In genomic region chr5:56211298-56211865, GRCh38 we compare ENCODE assay signal across 1 cellular context.
TF ChIP-seq lines count a peak whose summit lies in the region.

No MANE protein-coding gene starts in this region.

TF ChIP-seq in HCT116, 20 proteins besides CTCF, POLR2A, EP300 and RAD21 (continued from another document):
- TF ChIP-seq, protein P1, sequence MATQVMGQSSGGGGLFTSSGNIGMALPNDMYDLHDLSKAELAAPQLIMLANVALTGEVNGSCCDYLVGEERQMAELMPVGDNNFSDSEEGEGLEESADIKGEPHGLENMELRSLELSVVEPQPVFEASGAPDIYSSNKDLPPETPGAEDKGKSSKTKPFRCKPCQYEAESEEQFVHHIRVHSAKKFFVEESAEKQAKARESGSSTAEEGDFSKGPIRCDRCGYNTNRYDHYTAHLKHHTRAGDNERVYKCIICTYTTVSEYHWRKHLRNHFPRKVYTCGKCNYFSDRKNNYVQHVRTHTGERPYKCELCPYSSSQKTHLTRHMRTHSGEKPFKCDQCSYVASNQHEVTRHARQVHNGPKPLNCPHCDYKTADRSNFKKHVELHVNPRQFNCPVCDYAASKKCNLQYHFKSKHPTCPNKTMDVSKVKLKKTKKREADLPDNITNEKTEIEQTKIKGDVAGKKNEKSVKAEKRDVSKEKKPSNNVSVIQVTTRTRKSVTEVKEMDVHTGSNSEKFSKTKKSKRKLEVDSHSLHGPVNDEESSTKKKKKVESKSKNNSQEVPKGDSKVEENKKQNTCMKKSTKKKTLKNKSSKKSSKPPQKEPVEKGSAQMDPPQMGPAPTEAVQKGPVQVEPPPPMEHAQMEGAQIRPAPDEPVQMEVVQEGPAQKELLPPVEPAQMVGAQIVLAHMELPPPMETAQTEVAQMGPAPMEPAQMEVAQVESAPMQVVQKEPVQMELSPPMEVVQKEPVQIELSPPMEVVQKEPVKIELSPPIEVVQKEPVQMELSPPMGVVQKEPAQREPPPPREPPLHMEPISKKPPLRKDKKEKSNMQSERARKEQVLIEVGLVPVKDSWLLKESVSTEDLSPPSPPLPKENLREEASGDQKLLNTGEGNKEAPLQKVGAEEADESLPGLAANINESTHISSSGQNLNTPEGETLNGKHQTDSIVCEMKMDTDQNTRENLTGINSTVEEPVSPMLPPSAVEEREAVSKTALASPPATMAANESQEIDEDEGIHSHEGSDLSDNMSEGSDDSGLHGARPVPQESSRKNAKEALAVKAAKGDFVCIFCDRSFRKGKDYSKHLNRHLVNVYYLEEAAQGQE (IDR thresholded peaks at IDR 0.05; ENCODE audit: low read depth): no peak
- peak; percentile 66 for TF ChIP-seq FOSL1 (IDR thresholded peaks at IDR 0.05; ENCODE audit: low read depth)
- peak; percentile 61; the same call in 1 of the 2 replicates for TF ChIP-seq CBX3 (IDR thresholded peaks at IDR 0.05; ENCODE audit: low read depth)
- no peak for TF ChIP-seq ZNF274 (IDR thresholded peaks at IDR 0.05; ENCODE audit: low read depth, low read length)
- no peak for TF ChIP-seq EGR1 (IDR thresholded peaks at IDR 0.05; ENCODE audit: low read depth)
- peak; percentile 88 for TF ChIP-seq SP1 (IDR thresholded peaks at IDR 0.05; ENCODE audit: low read depth)
- no peak for TF ChIP-seq ATF3 (IDR thresholded peaks at IDR 0.05)
- TF ChIP-seq ELF1 (IDR thresholded peaks at IDR 0.05; ENCODE audit: borderline replicate concordance, low read depth): no peak
- TF ChIP-seq, protein P2, sequence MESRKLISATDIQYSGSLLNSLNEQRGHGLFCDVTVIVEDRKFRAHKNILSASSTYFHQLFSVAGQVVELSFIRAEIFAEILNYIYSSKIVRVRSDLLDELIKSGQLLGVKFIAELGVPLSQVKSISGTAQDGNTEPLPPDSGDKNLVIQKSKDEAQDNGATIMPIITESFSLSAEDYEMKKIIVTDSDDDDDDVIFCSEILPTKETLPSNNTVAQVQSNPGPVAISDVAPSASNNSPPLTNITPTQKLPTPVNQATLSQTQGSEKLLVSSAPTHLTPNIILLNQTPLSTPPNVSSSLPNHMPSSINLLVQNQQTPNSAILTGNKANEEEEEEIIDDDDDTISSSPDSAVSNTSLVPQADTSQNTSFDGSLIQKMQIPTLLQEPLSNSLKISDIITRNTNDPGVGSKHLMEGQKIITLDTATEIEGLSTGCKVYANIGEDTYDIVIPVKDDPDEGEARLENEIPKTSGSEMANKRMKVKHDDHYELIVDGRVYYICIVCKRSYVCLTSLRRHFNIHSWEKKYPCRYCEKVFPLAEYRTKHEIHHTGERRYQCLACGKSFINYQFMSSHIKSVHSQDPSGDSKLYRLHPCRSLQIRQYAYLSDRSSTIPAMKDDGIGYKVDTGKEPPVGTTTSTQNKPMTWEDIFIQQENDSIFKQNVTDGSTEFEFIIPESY (IDR thresholded peaks at IDR 0.05; ENCODE audit: extremely low read depth, insufficient replicate concordance, low read length): no peak
